Comparison of ENCODE assay signal across 13 cellular contexts in genomic region chr7:20283385-20283784, GRCh38.
"Had no signal": no experiment of that assay in that cellular context is flagged by ENCODE, and none has a peak within 500 bp of the region (broad histone marks: within the 10 kb centered on the region; RNA-seq: fewer than 3 reads in every experiment).

No MANE protein-coding gene starts in this region.

- H3K4me1 ChIP-seq: ascending aorta, tibial artery had no signal

- ATAC-seq: left lobe of liver had no signal

- H3K27me3 ChIP-seq: ascending aorta, tibial artery had no signal

- H3K4me3 ChIP-seq: ascending aorta, lung, tibial artery had no signal

- H3K9me3 ChIP-seq: ascending aorta, tibial artery had no signal

- H3K27ac ChIP-seq: ascending aorta, tibial artery had no signal

- H3K36me3 ChIP-seq: ascending aorta, tibial artery had no signal

- DNase-seq: activated CD4-positive, alpha-beta T cell treated with anti-CD3 and anti-CD28 coated beads, Interleukin-2, amount 50 U/mL, for 4 hours; activated gamma-delta T cell; cerebellar nuclear complex; cortex of kidney; erythroblast; head of caudate nucleus; kidney; posterior cingulate gyrus; stimulated activated naive CD4-positive, alpha-beta T cell treated with Interleukin-2 at 50 U/mL for 16 hours; tibial artery had no signal
